Comparison of ENCODE assay signal across 17 cellular contexts in the genomic region with DNA sequence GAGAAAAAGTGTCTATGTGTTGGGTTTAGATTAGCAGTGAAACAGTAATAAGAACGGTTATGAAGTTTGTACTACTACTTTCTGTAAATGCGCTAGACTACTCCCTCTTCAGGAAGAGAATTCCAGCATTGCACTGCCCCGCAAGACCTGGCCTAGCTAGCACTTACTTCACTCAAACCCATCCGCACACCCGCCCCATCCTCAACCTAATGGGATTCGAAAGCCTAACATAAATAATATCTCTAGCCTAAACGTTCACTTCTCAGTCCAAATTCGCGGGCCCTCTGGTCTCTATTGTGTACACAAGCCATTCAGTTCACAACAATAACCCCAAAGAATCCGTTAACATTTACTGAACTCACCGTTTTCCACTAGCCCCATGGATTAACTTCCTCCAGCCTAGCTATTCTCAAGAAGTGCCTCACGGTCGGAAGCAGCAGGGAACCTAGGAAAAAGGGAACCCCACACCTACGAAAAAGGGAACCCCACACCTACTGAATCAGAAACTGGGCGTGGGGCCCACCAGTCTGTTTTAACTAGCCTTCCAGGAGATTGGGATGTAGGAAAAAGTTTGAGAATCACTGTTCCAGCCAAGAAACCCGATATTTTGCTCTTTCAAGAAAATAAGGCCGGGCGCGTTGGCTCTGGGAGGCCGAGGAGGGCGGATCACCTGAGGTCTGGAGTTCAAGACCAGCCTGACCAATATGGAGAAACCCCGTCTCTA. TPM values are rescaled to one million over a fixed set of nuclear protein-coding genes. Genes with fewer than 3 reads are reported as not detected.
DNase-seq lines count a peak whose midpoint lies in the region; ATAC-seq and TF ChIP-seq lines count a peak whose summit lies in the region.
"Had no signal": no experiment of that assay in that cellular context is flagged by ENCODE, and none has a peak within 500 bp of the region (broad histone marks: within the 10 kb centered on the region; RNA-seq: fewer than 3 reads in every experiment).

No MANE protein-coding gene starts in this region.

- H3K4me1 ChIP-seq in HUES48 (ENCODE audit: control insufficient read depth, insufficient read depth, low read length): peaks cover 6% of the 10 kb centered on the region; the same call in 1 of the 2 replicates
- peaks cover 0 to 3% (median 0%) of the 10 kb centered on the region in 4 donors for H3K4me1 ChIP-seq in Peyer's patch
- peaks cover 0 to 12% (median 0%) of the 10 kb centered on the region in 3 donors for H3K4me1 ChIP-seq in gastroesophageal sphincter
- H3K4me1 ChIP-seq: parathyroid adenoma had no signal

- peak overlapping the region; percentile 30 for H3K27ac ChIP-seq in HUES48 (ENCODE audit: low read depth, low read length)
- H3K27ac ChIP-seq in Peyer's patch: no peak overlapping the region
- H3K27ac ChIP-seq in gastroesophageal sphincter: no peak overlapping the region
- H3K27ac ChIP-seq: parathyroid adenoma, SK-N-MC, tibial artery, WERI-Rb-1 had no signal

- no peak overlapping the region for H3K27ac Mint-ChIP-seq in brain
- H3K27ac Mint-ChIP-seq: dendritic cell treated with granulocyte-macrophage colony-stimulating factor and Interleukin-4, amounts not matched to agents 40 ng/mL and 50 ng/mL, for 4 days had no signal

- TF ChIP-seq POLR2A in Peyer's patch (IDR thresholded peaks at IDR 0.05): no peak
- TF ChIP-seq POLR2A in gastroesophageal sphincter (IDR thresholded peaks at IDR 0.05): no peak

- H3K9me3 Mint-ChIP-seq in brain: peaks cover 0 to 12% (median 0%) of the 10 kb centered on the region in 5 experiments
- H3K9me3 Mint-ChIP-seq: dendritic cell treated with granulocyte-macrophage colony-stimulating factor and Interleukin-4, amounts not matched to agents 40 ng/mL and 50 ng/mL, for 4 days had no signal

- H3K9me3 ChIP-seq in HUES48 (ENCODE audit: control insufficient read depth, insufficient read depth, low read length) (no peaks in the 10 kb centered on the region), Peyer's patch (no peaks in the 10 kb centered on the region), gastroesophageal sphincter (no peaks in the 10 kb centered on the region)
- H3K9me3 ChIP-seq: mucosa of descending colon, tibial artery had no signal

- no peaks in the 10 kb centered on the region for H3K36me3 Mint-ChIP-seq in brain

- peak; percentile 74 for DNase-seq in CD1c-positive myeloid dendritic cell (ENCODE audit: extremely low spot score)
- peak; percentile 6 for DNase-seq in kidney tubule cell (ENCODE audit: low spot score)
- DNase-seq in Peyer's patch: no peak
- no peak for DNase-seq in stimulated activated CD4-positive, alpha-beta T cell treated with anti-CD3 and anti-CD28 coated beads, Interleukin-4, amount 100 ng/mL, for 4 hours
- no peak for DNase-seq in activated naive CD4-positive, alpha-beta T cell treated with anti-CD3 and anti-CD28 coated beads, Interleukin-2, amount 50 U/mL, for 16 hours
- DNase-seq: amygdala, mucosa of descending colon, NCI-H1105, NCI-H345, tibial artery, WERI-Rb-1 had no signal

- WGBS in gastroesophageal sphincter (ENCODE audit: low coverage in 1 of 2), 2 donors: 41 to 53% methylated on average over 16 to 17 of the region's 22 CpGs

- peaks cover 61% of the 10 kb centered on the region for H3K27me3 Mint-ChIP-seq in brain

- TF ChIP-seq CTCF in brain (conservative IDR thresholded peaks at IDR 0.05) (no peak), Peyer's patch (IDR thresholded peaks at IDR 0.05) (no peak), gastroesophageal sphincter (IDR thresholded peaks at IDR 0.05) (no peak)

- TF ChIP-seq EP300 in gastroesophageal sphincter (IDR thresholded peaks at IDR 0.05): no peak

- H3K36me3 ChIP-seq in HUES48 (ENCODE audit: control insufficient read depth, insufficient read depth, low read length): no peaks in the 10 kb centered on the region
- H3K36me3 ChIP-seq in Peyer's patch: no peaks in the 10 kb centered on the region
- no peaks in the 10 kb centered on the region for H3K36me3 ChIP-seq in gastroesophageal sphincter
- H3K36me3 ChIP-seq: tibial artery, WERI-Rb-1 had no signal

- H3K4me3 ChIP-seq in HUES48 (ENCODE audit: low read depth, low read length): peak overlapping the region; percentile 81
- no peak overlapping the region for H3K4me3 ChIP-seq in Peyer's patch
- H3K4me3 ChIP-seq in gastroesophageal sphincter: no peak overlapping the region
- H3K4me3 ChIP-seq: mucosa of descending colon, SK-N-MC, tibial artery had no signal

- peaks cover 32% of the 10 kb centered on the region for H3K4me1 Mint-ChIP-seq in brain

- peak overlapping the region; percentile 22 to 65 (median 58) for H3K4me3 Mint-ChIP-seq in brain
- H3K4me3 Mint-ChIP-seq: dendritic cell treated with granulocyte-macrophage colony-stimulating factor and Interleukin-4, amounts not matched to agents 40 ng/mL and 50 ng/mL, for 4 days had no signal

- ATAC-seq in gastroesophageal sphincter: no peak
- ATAC-seq: mucosa of descending colon had no signal

- peak overlapping the region; percentile 17 for H3K9ac ChIP-seq in HUES48 (ENCODE audit: low read depth, low read length)
- H3K9ac ChIP-seq: parathyroid adenoma had no signal

- peaks cover 10% of the 10 kb centered on the region for H3K27me3 ChIP-seq in HUES48 (ENCODE audit: control insufficient read depth, insufficient read depth, low read length)
- H3K27me3 ChIP-seq in Peyer's patch: no peaks in the 10 kb centered on the region
- H3K27me3 ChIP-seq in gastroesophageal sphincter: peaks cover 67% of the 10 kb centered on the region

RNA-seq across cellular contexts. Expression of a gene that starts 45.4 kb away (rescaled TPM):
- polyA plus RNA-seq in brain (ENCODE audit: insufficient read depth, low read depth, low replicate concordance): 4.1 TPM
- total RNA-seq in Peyer's patch: 10 to 100 TPM; 25.6 to 44.9 (median 37.0) TPM
- total RNA-seq in gastroesophageal sphincter: 10 to 100 TPM in 2 of 4 donors, 1 to 10 TPM in 2; 6.7 to 13.9 (median 10.2) TPM

Comparison
In these comparisons a context has a peak if more than half of its experiments do, and no peak if none do; other contexts are left out.
1. DNase-seq: peak in CD1c-positive myeloid dendritic cell (single experiment) and kidney tubule cell (single experiment); none in Peyer's patch (0 of 3), stimulated activated CD4-positive, alpha-beta T cell treated with anti-CD3 and anti-CD28 coated beads, Interleukin-4, amount 100 ng/mL, for 4 hours (0 of 2) and activated naive CD4-positive, alpha-beta T cell treated with anti-CD3 and anti-CD28 coated beads, Interleukin-2, amount 50 U/mL, for 16 hours (single experiment).